In the genomic region with DNA sequence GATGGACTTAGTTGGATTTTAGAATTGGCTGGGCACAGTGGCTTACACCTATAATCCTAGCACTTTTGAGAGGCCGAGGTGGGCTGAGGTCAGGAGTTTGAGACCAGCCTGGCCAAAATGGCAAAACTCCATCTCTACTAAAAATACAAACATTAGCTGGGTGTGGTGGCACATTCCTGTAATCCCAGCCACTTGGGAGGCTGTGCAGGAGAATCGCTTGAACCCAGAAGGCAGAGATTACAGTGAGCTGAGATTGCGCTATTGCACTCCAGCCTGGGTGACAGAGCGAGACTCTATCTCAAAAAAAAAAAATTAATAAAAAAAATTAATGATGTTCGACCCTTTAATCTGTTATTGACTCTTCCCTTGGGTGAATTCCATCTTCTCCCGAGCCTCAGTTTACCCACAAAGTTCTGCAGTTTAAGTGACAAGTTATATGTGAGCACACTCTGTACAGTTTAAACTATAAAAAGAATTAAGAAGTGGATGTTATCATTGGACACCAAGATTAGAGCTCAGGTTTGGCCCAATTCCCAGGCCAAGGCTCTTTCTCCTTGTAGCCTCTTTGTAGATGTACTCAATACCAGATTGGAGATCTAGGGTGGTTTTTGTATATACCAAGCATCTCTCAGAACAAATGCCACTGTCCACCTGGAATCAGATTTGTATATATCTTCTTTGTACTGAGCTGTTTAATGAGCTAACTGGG, we compare ENCODE assay signal across 17 cellular contexts. TPM values are rescaled to one million over a fixed set of nuclear protein-coding genes. Genes with fewer than 3 reads are reported as not detected.
DNase-seq lines count a peak whose midpoint lies in the region; ATAC-seq and TF ChIP-seq lines count a peak whose summit lies in the region.
"Had no signal": no experiment of that assay in that cellular context is flagged by ENCODE, and none has a peak within 500 bp of the region (broad histone marks: within the 10 kb centered on the region; RNA-seq: fewer than 3 reads in every experiment).

No MANE protein-coding gene starts in this region.

- no peak overlapping the region for H3K4me3 ChIP-seq in CD8-positive, alpha-beta memory T cell (ENCODE audit: low read length)
- no peak overlapping the region for H3K4me3 ChIP-seq in astrocyte of the cerebellum (ENCODE audit: low read depth, low read length)
- H3K4me3 ChIP-seq: vagina had no signal

- CTCF ChIA-PET in CD8-positive, alpha-beta memory T cell (lab: Charles Lee), result no interaction called here

- peaks cover 4% of the 10 kb centered on the region for H3K4me1 ChIP-seq in CD8-positive, alpha-beta memory T cell (ENCODE audit: insufficient read depth, low read length)

- H3K36me3 Mint-ChIP-seq in CD8-positive, alpha-beta memory T cell, result peaks cover 7 to 51% (median 25%) of the 10 kb centered on the region in 3 donors

- in situ Hi-C loops in astrocyte of the cerebellum (cut with HindIII; ENCODE audit: low sequenced_read_pairs), result loop anchor here (5.0 kb wide), 1 partner anchor 71 kb away; no protein-coding TSS in a partner anchor

- DNase-seq in CD8-positive, alpha-beta memory T cell, result no peak
- DNase-seq in astrocyte of the cerebellum (ENCODE audit: low read depth) (peak; percentile 27), left cardiac atrium (peak; percentile 61), sciatic nerve (ENCODE audit: low spot score) (no peak), iPS-NIHi11 (ENCODE audit: low spot score) (no peak), COLO668 (lab: John Stamatoyannopoulos, UW; ENCODE audit: unreplicated experiment) (no peak), NCI-H1092 (lab: John Stamatoyannopoulos, UW) (no peak), NCI-H2029 (lab: John Stamatoyannopoulos, UW) (no peak)
- DNase-seq: activated CD4-positive, CD25-positive, alpha-beta regulatory T cell; activated CD8-positive, alpha-beta memory T cell treated with anti-CD3 and anti-CD28 coated beads for 24 hours; amygdala; cortex of kidney had no signal

- H3K9me3 Mint-ChIP-seq in CD8-positive, alpha-beta memory T cell, result no peaks in the 10 kb centered on the region
- H3K9me3 Mint-ChIP-seq: activated T-helper 17 cell treated with anti-CD3 and anti-CD28 coated beads, Interleukin-2, amount 50 U/mL, for 72 hours; nephron; stimulated activated naive CD8-positive, alpha-beta T cell treated with anti-CD3 and anti-CD28 coated beads, Interleukin-15, Interleukin-2, amounts not matched to agents 100 ng/mL and 50 ng/mL, for 24 hours had no signal

- intact Hi-C loops in left cardiac atrium (cut with DNase I) (no loop called here), sciatic nerve (cut with DNase I) (no loop called here)

- peak overlapping the region in 5 of 8 donors; percentile 48 to 89 (median 64) for H3K27ac Mint-ChIP-seq in CD8-positive, alpha-beta memory T cell
- H3K27ac Mint-ChIP-seq: activated T-helper 17 cell treated with anti-CD3 and anti-CD28 coated beads, Interleukin-2, amount 50 U/mL, for 72 hours; nephron; stimulated activated naive CD8-positive, alpha-beta T cell treated with anti-CD3 and anti-CD28 coated beads, Interleukin-15, Interleukin-2, amounts not matched to agents 100 ng/mL and 50 ng/mL, for 24 hours had no signal

- no peaks in the 10 kb centered on the region for H3K27me3 ChIP-seq in CD8-positive, alpha-beta memory T cell (ENCODE audit: insufficient read depth, low read length, poor library complexity, severe bottlenecking)
- H3K27me3 ChIP-seq: vagina had no signal

- no peak overlapping the region for H3K4me3 Mint-ChIP-seq in CD8-positive, alpha-beta memory T cell
- H3K4me3 Mint-ChIP-seq: activated T-helper 17 cell treated with anti-CD3 and anti-CD28 coated beads, Interleukin-2, amount 50 U/mL, for 72 hours; nephron; stimulated activated naive CD8-positive, alpha-beta T cell treated with anti-CD3 and anti-CD28 coated beads, Interleukin-15, Interleukin-2, amounts not matched to agents 100 ng/mL and 50 ng/mL, for 24 hours had no signal

- no peaks in the 10 kb centered on the region for H3K36me3 ChIP-seq in CD8-positive, alpha-beta memory T cell (ENCODE audit: insufficient read depth, low read length)

- POLR2A ChIA-PET in CD8-positive, alpha-beta memory T cell (lab: Charles Lee), result no interaction called here

- no peak for TF ChIP-seq CTCF in astrocyte of the cerebellum (IDR thresholded peaks at IDR 0.05; ENCODE audit: low read depth, low read length, missing control alignments)

- no peak overlapping the region for H3K27ac ChIP-seq in CD8-positive, alpha-beta memory T cell (ENCODE audit: low read depth, low read length)
- H3K27ac ChIP-seq: vagina had no signal

- no peaks in the 10 kb centered on the region for H3K27me3 Mint-ChIP-seq in CD8-positive, alpha-beta memory T cell
- H3K27me3 Mint-ChIP-seq: activated T-helper 17 cell treated with anti-CD3 and anti-CD28 coated beads, Interleukin-2, amount 50 U/mL, for 72 hours; stimulated activated naive CD8-positive, alpha-beta T cell treated with anti-CD3 and anti-CD28 coated beads, Interleukin-15, Interleukin-2, amounts not matched to agents 100 ng/mL and 50 ng/mL, for 24 hours had no signal

- H3K4me1 Mint-ChIP-seq in CD8-positive, alpha-beta memory T cell, result peaks cover 40 to 77% (median 68%) of the 10 kb centered on the region in 3 donors

- peak; percentile 69 to 81 for ATAC-seq in left cardiac atrium
- peak; percentile 60 for ATAC-seq in sciatic nerve
- ATAC-seq: activated T-helper 17 cell treated with anti-CD3 and anti-CD28 coated beads, Interleukin-2, amount 50 U/mL, for 72 hours; HCT116 had no signal

- no peaks in the 10 kb centered on the region for H3K9me3 ChIP-seq in CD8-positive, alpha-beta memory T cell (ENCODE audit: low read length)
- H3K9me3 ChIP-seq: vagina had no signal

RNA-seq across cellular contexts. Expression of a gene that starts 15.0 kb away (rescaled TPM):
- total RNA-seq in CD8-positive, alpha-beta memory T cell, result 10 to 100 TPM; 21.8 to 23.6 TPM
- 32.8 TPM for polyA plus RNA-seq in CD8-positive, alpha-beta memory T cell
- 10 to 100 TPM; 25.2 to 37.0 TPM for total RNA-seq in left cardiac atrium
- total RNA-seq in sciatic nerve, result 57.3 TPM

Comparison
In these comparisons a context has a peak if more than half of its experiments do, and no peak if none do; other contexts are left out.
1. DNase-seq: peak in astrocyte of the cerebellum (single experiment) and left cardiac atrium (single experiment); none in CD8-positive, alpha-beta memory T cell (0 of 5), sciatic nerve (single experiment), iPS-NIHi11 (single experiment), COLO668 (single experiment), NCI-H1092 (single experiment) and NCI-H2029 (single experiment).